ENCODE assay signal across 1 cellular context in the genomic region with DNA sequence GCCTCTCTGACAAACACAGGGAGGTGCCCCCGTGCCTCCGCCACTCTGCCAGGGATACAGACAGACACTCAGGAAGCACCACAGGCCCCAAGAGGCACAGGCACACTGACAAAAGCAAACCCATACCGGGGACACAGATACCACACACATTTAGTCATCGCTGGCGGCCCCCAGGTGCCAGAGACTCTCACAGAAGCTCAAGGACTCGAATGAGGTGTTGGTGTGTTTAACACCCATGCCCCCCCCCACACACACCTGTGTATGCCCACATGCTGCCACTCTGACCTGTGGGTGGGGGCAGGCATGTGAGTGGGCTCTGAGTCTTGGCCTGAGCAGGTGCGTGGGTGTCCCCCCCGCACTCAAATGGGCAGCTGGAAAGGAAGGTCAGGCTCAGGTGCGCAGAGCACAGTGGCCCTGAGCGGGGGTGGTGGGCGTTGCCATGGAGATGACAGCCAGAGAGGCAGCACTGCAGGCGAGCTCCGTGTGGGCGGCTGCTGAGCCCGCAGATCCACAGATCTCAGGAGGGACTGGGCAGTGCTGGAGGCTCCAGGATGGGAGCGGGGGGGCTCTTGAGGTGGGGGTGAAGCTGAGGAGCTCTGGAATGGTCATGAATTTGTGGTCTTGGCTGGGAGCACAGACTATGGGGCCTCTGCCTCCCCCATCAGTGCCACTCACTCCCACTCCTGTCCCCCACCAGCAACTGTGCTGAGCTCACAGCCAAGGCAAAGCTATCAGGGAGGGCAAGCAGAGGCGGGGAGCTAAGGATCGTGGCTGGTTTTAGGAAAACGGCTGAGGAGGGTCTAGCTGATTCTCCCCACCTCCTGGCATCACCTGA.
TF ChIP-seq lines count a peak whose summit lies in the region.

No MANE protein-coding gene starts in this region.

TF ChIP-seq in GM23338, 12 proteins besides CTCF, POLR2A, EP300 and RAD21 (continued from another document):
- TF ChIP-seq ZNF462 (CRISPR knock-in tag; IDR thresholded peaks at IDR 0.05) (no peak), EZH2 (IDR thresholded peaks at IDR 0.05; ENCODE audit: low read depth, unreplicated experiment) (no peak), POLR2AphosphoS5 (IDR thresholded peaks at IDR 0.05; ENCODE audit: low read depth) (no peak), JUNB (IDR thresholded peaks at IDR 0.05; ENCODE audit: unreplicated experiment) (no peak), CREB1 (CRISPR knock-in tag; IDR thresholded peaks at IDR 0.05; ENCODE audit: low read depth) (no peak), ZNF331 (CRISPR knock-in tag; IDR thresholded peaks at IDR 0.05; ENCODE audit: low read depth) (no peak), EZH2phosphoT487 (IDR thresholded peaks at IDR 0.05; ENCODE audit: unreplicated experiment) (no peak)
- TF ChIP-seq, protein P1, sequence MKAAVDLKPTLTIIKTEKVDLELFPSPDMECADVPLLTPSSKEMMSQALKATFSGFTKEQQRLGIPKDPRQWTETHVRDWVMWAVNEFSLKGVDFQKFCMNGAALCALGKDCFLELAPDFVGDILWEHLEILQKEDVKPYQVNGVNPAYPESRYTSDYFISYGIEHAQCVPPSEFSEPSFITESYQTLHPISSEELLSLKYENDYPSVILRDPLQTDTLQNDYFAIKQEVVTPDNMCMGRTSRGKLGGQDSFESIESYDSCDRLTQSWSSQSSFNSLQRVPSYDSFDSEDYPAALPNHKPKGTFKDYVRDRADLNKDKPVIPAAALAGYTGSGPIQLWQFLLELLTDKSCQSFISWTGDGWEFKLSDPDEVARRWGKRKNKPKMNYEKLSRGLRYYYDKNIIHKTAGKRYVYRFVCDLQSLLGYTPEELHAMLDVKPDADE (IDR thresholded peaks at IDR 0.05) = no peak
- TF ChIP-seq, protein P2, sequence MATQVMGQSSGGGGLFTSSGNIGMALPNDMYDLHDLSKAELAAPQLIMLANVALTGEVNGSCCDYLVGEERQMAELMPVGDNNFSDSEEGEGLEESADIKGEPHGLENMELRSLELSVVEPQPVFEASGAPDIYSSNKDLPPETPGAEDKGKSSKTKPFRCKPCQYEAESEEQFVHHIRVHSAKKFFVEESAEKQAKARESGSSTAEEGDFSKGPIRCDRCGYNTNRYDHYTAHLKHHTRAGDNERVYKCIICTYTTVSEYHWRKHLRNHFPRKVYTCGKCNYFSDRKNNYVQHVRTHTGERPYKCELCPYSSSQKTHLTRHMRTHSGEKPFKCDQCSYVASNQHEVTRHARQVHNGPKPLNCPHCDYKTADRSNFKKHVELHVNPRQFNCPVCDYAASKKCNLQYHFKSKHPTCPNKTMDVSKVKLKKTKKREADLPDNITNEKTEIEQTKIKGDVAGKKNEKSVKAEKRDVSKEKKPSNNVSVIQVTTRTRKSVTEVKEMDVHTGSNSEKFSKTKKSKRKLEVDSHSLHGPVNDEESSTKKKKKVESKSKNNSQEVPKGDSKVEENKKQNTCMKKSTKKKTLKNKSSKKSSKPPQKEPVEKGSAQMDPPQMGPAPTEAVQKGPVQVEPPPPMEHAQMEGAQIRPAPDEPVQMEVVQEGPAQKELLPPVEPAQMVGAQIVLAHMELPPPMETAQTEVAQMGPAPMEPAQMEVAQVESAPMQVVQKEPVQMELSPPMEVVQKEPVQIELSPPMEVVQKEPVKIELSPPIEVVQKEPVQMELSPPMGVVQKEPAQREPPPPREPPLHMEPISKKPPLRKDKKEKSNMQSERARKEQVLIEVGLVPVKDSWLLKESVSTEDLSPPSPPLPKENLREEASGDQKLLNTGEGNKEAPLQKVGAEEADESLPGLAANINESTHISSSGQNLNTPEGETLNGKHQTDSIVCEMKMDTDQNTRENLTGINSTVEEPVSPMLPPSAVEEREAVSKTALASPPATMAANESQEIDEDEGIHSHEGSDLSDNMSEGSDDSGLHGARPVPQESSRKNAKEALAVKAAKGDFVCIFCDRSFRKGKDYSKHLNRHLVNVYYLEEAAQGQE (IDR thresholded peaks at IDR 0.05; ENCODE audit: unreplicated experiment) = no peak
